Comparison of ENCODE assay signal across 1 cellular context in the genomic region with DNA sequence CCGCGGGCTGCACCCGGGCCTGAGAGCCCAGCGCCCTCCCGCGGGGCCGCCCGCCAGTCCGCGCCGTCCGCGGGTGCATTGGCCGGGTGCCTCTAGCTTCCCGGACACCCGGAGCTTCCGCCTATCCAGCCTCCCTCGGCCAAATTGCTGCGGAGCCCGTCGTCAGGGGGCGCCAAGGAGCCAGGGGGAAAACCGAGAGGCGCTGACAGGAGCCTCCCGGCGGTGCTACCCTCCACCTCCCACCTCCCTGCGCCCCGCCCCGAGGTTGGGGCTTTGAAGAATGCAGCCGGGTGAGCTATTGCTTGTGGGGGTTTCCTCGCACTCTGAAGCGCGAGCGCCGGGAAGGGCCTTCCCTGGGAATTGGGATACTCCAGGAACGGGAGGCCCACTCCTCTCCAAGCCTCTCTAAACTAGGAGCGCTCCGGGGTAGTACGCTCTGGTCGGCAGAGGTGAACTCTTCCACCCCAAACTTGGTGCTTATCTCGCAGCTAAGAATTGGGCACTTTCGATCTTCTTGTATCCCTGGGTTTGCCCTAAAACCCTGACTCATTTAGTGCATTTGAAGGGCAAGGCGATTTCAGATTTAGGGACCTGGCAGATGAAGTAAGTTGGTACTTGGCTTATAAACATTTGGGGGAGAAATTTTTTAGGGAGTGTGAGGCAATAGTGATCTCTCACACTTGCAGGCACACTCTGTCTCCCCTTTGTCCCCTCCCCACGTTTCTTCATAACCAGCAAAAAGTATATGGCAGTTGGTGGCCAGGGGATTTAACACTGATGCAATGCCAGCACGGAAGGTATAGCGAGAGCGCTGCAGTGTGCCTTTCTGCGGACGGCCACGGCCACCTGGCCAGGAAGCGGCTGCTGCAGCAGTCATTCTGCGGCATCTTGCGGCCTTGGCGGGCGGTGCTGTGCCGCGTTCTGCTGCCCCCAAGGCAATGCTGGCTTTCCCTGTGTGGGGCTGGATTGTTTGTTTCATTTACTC.
A peak's percentile ranks its signal among the peaks of the same experiment; 100 is the strongest.
TF ChIP-seq lines count a peak whose summit lies in the region.

No MANE protein-coding gene starts in this region.

TF ChIP-seq in K562, 482 proteins besides CTCF, POLR2A, EP300 and RAD21 (continued from another document and continues in another):
- TF ChIP-seq, protein P1, sequence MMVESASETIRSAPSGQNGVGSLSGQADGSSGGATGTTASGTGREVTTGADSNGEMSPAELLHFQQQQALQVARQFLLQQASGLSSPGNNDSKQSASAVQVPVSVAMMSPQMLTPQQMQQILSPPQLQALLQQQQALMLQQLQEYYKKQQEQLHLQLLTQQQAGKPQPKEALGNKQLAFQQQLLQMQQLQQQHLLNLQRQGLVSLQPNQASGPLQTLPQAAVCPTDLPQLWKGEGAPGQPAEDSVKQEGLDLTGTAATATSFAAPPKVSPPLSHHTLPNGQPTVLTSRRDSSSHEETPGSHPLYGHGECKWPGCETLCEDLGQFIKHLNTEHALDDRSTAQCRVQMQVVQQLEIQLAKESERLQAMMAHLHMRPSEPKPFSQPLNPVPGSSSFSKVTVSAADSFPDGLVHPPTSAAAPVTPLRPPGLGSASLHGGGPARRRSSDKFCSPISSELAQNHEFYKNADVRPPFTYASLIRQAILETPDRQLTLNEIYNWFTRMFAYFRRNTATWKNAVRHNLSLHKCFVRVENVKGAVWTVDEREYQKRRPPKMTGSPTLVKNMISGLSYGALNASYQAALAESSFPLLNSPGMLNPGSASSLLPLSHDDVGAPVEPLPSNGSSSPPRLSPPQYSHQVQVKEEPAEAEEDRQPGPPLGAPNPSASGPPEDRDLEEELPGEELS (CRISPR knock-in tag; IDR thresholded peaks at IDR 0.05; ENCODE audit: borderline replicate concordance), result no peak
- TF ChIP-seq ZNF507 (tag; conservative IDR thresholded peaks at IDR 0.05) (no peak), FOXJ2 (tag; IDR thresholded peaks at IDR 0.05) (no peak), YY1 (IDR thresholded peaks at IDR 0.05; ENCODE audit: borderline replicate concordance in 1 of 3, control insufficient read depth in 1 of 3, extremely low read depth in 1 of 3, insufficient read depth in 3 of 3, insufficient read length in 1 of 3, insufficient replicate concordance in 2 of 3, low read depth in 1 of 3, low read length in 2 of 3) (peak in 2 of 3 experiments; percentile 58 to 82), ZFP30 (CRISPR knock-in tag; IDR thresholded peaks at IDR 0.05; ENCODE audit: borderline replicate concordance) (no peak), ZNF79 (CRISPR knock-in tag; IDR thresholded peaks at IDR 0.05; ENCODE audit: low read depth) (no peak), CHD4 (IDR thresholded peaks at IDR 0.05; ENCODE audit: insufficient read depth, insufficient replicate concordance, low read depth, low read length, poor library complexity, severe bottlenecking) (no peak), SAP30 (IDR thresholded peaks at IDR 0.05; ENCODE audit: borderline replicate concordance, insufficient read depth, low read depth, low read length, poor library complexity, severe bottlenecking) (no peak), ZNF77 (CRISPR knock-in tag; IDR thresholded peaks at IDR 0.05) (no peak), ZBTB7A (IDR thresholded peaks at IDR 0.05; ENCODE audit: borderline replicate concordance, control insufficient read depth, low read depth, low read length) (no peak; the same call in none of the 2 replicates), MEF2D (tag; conservative IDR thresholded peaks at IDR 0.05; ENCODE audit: low read depth) (no peak), CEBPG (CRISPR knock-in tag; IDR thresholded peaks at IDR 0.05) (peak; percentile 84), CEBPG (tag; conservative IDR thresholded peaks at IDR 0.05 in 1 of 2, IDR thresholded peaks at IDR 0.05 in 1 of 2) (peak; percentile 74 to 78), BRD9 (IDR thresholded peaks at IDR 0.05; ENCODE audit: low read depth, partially characterized antibody) (no peak), ZZZ3 (IDR thresholded peaks at IDR 0.05) (no peak), TAL1 (IDR thresholded peaks at IDR 0.05) (no peak), SNIP1 (IDR thresholded peaks at IDR 0.05; ENCODE audit: low read depth) (no peak), ZNF644 (tag; IDR thresholded peaks at IDR 0.05; ENCODE audit: low read depth) (no peak), ESRRA (IDR thresholded peaks at IDR 0.05; ENCODE audit: borderline replicate concordance, low read depth) (peak; percentile 62; the same call in 1 of the 2 replicates), NFATC3 (IDR thresholded peaks at IDR 0.05) (no peak), BCL6 (CRISPR knock-in tag; IDR thresholded peaks at IDR 0.05) (no peak), RBM22 (IDR thresholded peaks at IDR 0.05; ENCODE audit: low read depth, low read length, poor library complexity, severe bottlenecking) (no peak), MBD2 (IDR thresholded peaks at IDR 0.05; ENCODE audit: borderline replicate concordance, low read depth) (no peak), ZNF253 (CRISPR knock-in tag; conservative IDR thresholded peaks at IDR 0.05) (no peak), MCM2 (IDR thresholded peaks at IDR 0.05; ENCODE audit: low read depth) (no peak), KLF6 (CRISPR knock-in tag; IDR thresholded peaks at IDR 0.05; ENCODE audit: borderline replicate concordance) (no peak), RUNX1 (IDR thresholded peaks at IDR 0.05; ENCODE audit: low read depth) (no peak), ZNF444 (CRISPR knock-in tag; IDR thresholded peaks at IDR 0.05) (0 out of 2 replicates have a peak, but pooled peaks have one; percentile 19), ELF2 (CRISPR knock-in tag; IDR thresholded peaks at IDR 0.05) (peak; percentile 70)
- TF ChIP-seq, protein P2, sequence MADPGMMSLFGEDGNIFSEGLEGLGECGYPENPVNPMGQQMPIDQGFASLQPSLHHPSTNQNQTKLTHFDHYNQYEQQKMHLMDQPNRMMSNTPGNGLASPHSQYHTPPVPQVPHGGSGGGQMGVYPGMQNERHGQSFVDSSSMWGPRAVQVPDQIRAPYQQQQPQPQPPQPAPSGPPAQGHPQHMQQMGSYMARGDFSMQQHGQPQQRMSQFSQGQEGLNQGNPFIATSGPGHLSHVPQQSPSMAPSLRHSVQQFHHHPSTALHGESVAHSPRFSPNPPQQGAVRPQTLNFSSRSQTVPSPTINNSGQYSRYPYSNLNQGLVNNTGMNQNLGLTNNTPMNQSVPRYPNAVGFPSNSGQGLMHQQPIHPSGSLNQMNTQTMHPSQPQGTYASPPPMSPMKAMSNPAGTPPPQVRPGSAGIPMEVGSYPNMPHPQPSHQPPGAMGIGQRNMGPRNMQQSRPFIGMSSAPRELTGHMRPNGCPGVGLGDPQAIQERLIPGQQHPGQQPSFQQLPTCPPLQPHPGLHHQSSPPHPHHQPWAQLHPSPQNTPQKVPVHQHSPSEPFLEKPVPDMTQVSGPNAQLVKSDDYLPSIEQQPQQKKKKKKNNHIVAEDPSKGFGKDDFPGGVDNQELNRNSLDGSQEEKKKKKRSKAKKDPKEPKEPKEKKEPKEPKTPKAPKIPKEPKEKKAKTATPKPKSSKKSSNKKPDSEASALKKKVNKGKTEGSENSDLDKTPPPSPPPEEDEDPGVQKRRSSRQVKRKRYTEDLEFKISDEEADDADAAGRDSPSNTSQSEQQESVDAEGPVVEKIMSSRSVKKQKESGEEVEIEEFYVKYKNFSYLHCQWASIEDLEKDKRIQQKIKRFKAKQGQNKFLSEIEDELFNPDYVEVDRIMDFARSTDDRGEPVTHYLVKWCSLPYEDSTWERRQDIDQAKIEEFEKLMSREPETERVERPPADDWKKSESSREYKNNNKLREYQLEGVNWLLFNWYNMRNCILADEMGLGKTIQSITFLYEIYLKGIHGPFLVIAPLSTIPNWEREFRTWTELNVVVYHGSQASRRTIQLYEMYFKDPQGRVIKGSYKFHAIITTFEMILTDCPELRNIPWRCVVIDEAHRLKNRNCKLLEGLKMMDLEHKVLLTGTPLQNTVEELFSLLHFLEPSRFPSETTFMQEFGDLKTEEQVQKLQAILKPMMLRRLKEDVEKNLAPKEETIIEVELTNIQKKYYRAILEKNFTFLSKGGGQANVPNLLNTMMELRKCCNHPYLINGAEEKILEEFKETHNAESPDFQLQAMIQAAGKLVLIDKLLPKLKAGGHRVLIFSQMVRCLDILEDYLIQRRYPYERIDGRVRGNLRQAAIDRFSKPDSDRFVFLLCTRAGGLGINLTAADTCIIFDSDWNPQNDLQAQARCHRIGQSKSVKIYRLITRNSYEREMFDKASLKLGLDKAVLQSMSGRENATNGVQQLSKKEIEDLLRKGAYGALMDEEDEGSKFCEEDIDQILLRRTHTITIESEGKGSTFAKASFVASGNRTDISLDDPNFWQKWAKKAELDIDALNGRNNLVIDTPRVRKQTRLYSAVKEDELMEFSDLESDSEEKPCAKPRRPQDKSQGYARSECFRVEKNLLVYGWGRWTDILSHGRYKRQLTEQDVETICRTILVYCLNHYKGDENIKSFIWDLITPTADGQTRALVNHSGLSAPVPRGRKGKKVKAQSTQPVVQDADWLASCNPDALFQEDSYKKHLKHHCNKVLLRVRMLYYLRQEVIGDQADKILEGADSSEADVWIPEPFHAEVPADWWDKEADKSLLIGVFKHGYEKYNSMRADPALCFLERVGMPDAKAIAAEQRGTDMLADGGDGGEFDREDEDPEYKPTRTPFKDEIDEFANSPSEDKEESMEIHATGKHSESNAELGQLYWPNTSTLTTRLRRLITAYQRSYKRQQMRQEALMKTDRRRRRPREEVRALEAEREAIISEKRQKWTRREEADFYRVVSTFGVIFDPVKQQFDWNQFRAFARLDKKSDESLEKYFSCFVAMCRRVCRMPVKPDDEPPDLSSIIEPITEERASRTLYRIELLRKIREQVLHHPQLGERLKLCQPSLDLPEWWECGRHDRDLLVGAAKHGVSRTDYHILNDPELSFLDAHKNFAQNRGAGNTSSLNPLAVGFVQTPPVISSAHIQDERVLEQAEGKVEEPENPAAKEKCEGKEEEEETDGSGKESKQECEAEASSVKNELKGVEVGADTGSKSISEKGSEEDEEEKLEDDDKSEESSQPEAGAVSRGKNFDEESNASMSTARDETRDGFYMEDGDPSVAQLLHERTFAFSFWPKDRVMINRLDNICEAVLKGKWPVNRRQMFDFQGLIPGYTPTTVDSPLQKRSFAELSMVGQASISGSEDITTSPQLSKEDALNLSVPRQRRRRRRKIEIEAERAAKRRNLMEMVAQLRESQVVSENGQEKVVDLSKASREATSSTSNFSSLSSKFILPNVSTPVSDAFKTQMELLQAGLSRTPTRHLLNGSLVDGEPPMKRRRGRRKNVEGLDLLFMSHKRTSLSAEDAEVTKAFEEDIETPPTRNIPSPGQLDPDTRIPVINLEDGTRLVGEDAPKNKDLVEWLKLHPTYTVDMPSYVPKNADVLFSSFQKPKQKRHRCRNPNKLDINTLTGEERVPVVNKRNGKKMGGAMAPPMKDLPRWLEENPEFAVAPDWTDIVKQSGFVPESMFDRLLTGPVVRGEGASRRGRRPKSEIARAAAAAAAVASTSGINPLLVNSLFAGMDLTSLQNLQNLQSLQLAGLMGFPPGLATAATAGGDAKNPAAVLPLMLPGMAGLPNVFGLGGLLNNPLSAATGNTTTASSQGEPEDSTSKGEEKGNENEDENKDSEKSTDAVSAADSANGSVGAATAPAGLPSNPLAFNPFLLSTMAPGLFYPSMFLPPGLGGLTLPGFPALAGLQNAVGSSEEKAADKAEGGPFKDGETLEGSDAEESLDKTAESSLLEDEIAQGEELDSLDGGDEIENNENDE (IDR thresholded peaks at IDR 0.05; ENCODE audit: low read depth, low read length), result no peak
- TF ChIP-seq, protein P3, sequence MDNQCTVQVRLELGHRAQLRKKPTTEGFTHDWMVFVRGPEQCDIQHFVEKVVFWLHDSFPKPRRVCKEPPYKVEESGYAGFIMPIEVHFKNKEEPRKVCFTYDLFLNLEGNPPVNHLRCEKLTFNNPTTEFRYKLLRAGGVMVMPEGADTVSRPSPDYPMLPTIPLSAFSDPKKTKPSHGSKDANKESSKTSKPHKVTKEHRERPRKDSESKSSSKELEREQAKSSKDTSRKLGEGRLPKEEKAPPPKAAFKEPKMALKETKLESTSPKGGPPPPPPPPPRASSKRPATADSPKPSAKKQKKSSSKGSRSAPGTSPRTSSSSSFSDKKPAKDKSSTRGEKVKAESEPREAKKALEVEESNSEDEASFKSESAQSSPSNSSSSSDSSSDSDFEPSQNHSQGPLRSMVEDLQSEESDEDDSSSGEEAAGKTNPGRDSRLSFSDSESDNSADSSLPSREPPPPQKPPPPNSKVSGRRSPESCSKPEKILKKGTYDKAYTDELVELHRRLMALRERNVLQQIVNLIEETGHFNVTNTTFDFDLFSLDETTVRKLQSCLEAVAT (IDR thresholded peaks at IDR 0.05), result no peak; a peak in 1 of 4 replicates
- TF ChIP-seq, protein P4, sequence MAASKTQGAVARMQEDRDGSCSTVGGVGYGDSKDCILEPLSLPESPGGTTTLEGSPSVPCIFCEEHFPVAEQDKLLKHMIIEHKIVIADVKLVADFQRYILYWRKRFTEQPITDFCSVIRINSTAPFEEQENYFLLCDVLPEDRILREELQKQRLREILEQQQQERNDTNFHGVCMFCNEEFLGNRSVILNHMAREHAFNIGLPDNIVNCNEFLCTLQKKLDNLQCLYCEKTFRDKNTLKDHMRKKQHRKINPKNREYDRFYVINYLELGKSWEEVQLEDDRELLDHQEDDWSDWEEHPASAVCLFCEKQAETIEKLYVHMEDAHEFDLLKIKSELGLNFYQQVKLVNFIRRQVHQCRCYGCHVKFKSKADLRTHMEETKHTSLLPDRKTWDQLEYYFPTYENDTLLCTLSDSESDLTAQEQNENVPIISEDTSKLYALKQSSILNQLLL (CRISPR knock-in tag; IDR thresholded peaks at IDR 0.05; ENCODE audit: borderline replicate concordance), result no peak
